ENCODE assay signal across 18 cellular contexts in genomic region chr3:113194747-113195400, GRCh38. TPM values are rescaled to one million over a fixed set of nuclear protein-coding genes. Genes with fewer than 3 reads are reported as not detected.
A peak's percentile ranks its signal among the peaks of the same experiment; 100 is the strongest.
DNase-seq lines count a peak whose midpoint lies in the region; ATAC-seq and TF ChIP-seq lines count a peak whose summit lies in the region.
"Had no signal": no experiment of that assay in that cellular context is flagged by ENCODE, and none has a peak within 500 bp of the region (broad histone marks: within the 10 kb centered on the region; RNA-seq: fewer than 3 reads in every experiment).

No MANE protein-coding gene starts in this region.

- peaks cover 7% of the 10 kb centered on the region for H3K9me3 Mint-ChIP-seq in nephron
- no peaks in the 10 kb centered on the region for H3K9me3 Mint-ChIP-seq in activated naive CD8-positive, alpha-beta T cell treated with anti-CD3 and anti-CD28 coated beads for 36 hours
- H3K9me3 Mint-ChIP-seq: activated CD4-positive, alpha-beta T cell treated with anti-CD3 and anti-CD28 coated beads, Interleukin-2, amount 10 ng/mL, durations not matched to agents 7 days and 5 days; activated T-cell treated with anti-CD3 and anti-CD28 coated beads, Interleukin-2, amount 50 U/mL, for 72 hours had no signal

- H3K27ac Mint-ChIP-seq in nephron: peak overlapping the region; percentile 61 to 95 (median 70)
- no peak overlapping the region for H3K27ac Mint-ChIP-seq in activated naive CD8-positive, alpha-beta T cell treated with anti-CD3 and anti-CD28 coated beads for 36 hours
- H3K27ac Mint-ChIP-seq: activated CD4-positive, alpha-beta T cell treated with anti-CD3 and anti-CD28 coated beads, Interleukin-2, amount 10 ng/mL, durations not matched to agents 7 days and 5 days; activated T-cell treated with anti-CD3 and anti-CD28 coated beads, Interleukin-2, amount 50 U/mL, for 72 hours had no signal

- DNase-seq in DMS79 treated with DMSO at 0.1 percent for 48 hours (lab: John Stamatoyannopoulos, UW): peak; percentile 97
- DNase-seq in NCI-H1694 treated with DMSO at 0.1 percent for 48 hours (lab: John Stamatoyannopoulos, UW): peak; percentile 26
- peak; percentile 24 for DNase-seq in dedifferentiated amniotic fluid mesenchymal stem cell (ENCODE audit: extremely low spot score)
- no peak for DNase-seq in activated naive CD8-positive, alpha-beta T cell treated with anti-CD3 and anti-CD28 coated beads for 36 hours
- DNase-seq: activated CD4-positive, alpha-beta T cell treated with anti-CD3 and anti-CD28 coated beads, Interleukin-2, amount 10 ng/mL, durations not matched to agents 7 days and 5 days; activated T-cell treated with anti-CD3 and anti-CD28 coated beads, Interleukin-2, amount 50 U/mL, for 72 hours; effector CD4-positive, alpha-beta T cell; foreskin fibroblast; GM23248; mesendoderm; NCI-H1436 treated with DMSO at 0.1 percent for 48 hours; ovary; Right ventricle myocardium superior; T1000 had no signal

- ATAC-seq in HG03354 (IDR thresholded peaks at IDR 0.05; ENCODE audit: poor library complexity, severe bottlenecking, unreplicated experiment): no peak
- no peak for ATAC-seq in GM21528 (IDR thresholded peaks at IDR 0.05; ENCODE audit: low FRiP score, unreplicated experiment)
- no peak for ATAC-seq in GM19324 (IDR thresholded peaks at IDR 0.05; ENCODE audit: low FRiP score, unreplicated experiment)
- ATAC-seq: activated T-cell treated with anti-CD3 and anti-CD28 coated beads, Interleukin-2, amount 50 U/mL, for 72 hours had no signal

- H3K4me3 Mint-ChIP-seq in nephron: no peak overlapping the region
- no peak overlapping the region for H3K4me3 Mint-ChIP-seq in activated naive CD8-positive, alpha-beta T cell treated with anti-CD3 and anti-CD28 coated beads for 36 hours
- H3K4me3 Mint-ChIP-seq: activated CD4-positive, alpha-beta T cell treated with anti-CD3 and anti-CD28 coated beads, Interleukin-2, amount 10 ng/mL, durations not matched to agents 7 days and 5 days; activated T-cell treated with anti-CD3 and anti-CD28 coated beads, Interleukin-2, amount 50 U/mL, for 72 hours had no signal

- H3K4me1 Mint-ChIP-seq in nephron: peaks cover 36% of the 10 kb centered on the region
- no peaks in the 10 kb centered on the region for H3K4me1 Mint-ChIP-seq in activated naive CD8-positive, alpha-beta T cell treated with anti-CD3 and anti-CD28 coated beads for 36 hours
- H3K4me1 Mint-ChIP-seq: activated CD4-positive, alpha-beta T cell treated with anti-CD3 and anti-CD28 coated beads, Interleukin-2, amount 10 ng/mL, durations not matched to agents 7 days and 5 days had no signal

- no peaks in the 10 kb centered on the region for H3K36me3 Mint-ChIP-seq in nephron (ENCODE audit: low read depth)
- H3K36me3 Mint-ChIP-seq in activated naive CD8-positive, alpha-beta T cell treated with anti-CD3 and anti-CD28 coated beads for 36 hours: no peaks in the 10 kb centered on the region

- no peak for TF ChIP-seq CTCF in nephron (IDR thresholded peaks at IDR 0.05; ENCODE audit: unreplicated experiment in 3 of 3)

- H3K27me3 Mint-ChIP-seq in nephron (ENCODE audit: low read depth): no peaks in the 10 kb centered on the region
- peaks cover 15% of the 10 kb centered on the region for H3K27me3 Mint-ChIP-seq in activated naive CD8-positive, alpha-beta T cell treated with anti-CD3 and anti-CD28 coated beads for 36 hours

RNA-seq across cellular contexts. Expression of gene BOC, which starts 16.5 kb away (rescaled TPM):
- total RNA-seq in activated naive CD8-positive, alpha-beta T cell treated with anti-CD3 and anti-CD28 coated beads for 36 hours: under 1 TPM in 1 of 2 experiments, not detected in 1; 0.44 TPM
- total RNA-seq: activated CD4-positive, alpha-beta T cell treated with anti-CD3 and anti-CD28 coated beads, Interleukin-2, amount 10 ng/mL, durations not matched to agents 7 days and 5 days had no signal
